10 cellular contexts compared by ENCODE assay signal in the genomic region with DNA sequence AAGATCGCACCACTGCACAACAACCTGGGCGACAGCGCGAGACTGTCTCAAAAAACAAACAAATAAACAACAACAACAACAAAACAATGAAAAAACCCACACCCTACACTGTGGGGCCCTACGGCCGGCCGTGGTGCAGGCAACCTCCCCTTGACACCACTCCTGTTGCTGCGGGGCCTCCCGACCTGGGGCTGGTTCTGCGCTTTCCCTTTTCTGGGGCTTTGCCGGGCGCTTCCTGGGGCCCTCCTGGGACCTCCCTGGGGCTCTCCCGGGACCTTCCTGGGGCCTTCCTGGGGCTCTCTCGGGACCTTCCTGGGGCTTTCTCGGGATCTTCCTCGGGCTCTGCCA. TPM values are rescaled to one million over a fixed set of nuclear protein-coding genes. Genes with fewer than 3 reads are reported as not detected.
A peak's percentile ranks its signal among the peaks of the same experiment; 100 is the strongest.
DNase-seq lines count a peak whose midpoint lies in the region; ATAC-seq and TF ChIP-seq lines count a peak whose summit lies in the region.
"Had no signal": no experiment of that assay in that cellular context is flagged by ENCODE, and none has a peak within 500 bp of the region (broad histone marks: within the 10 kb centered on the region; RNA-seq: fewer than 3 reads in every experiment).

No MANE protein-coding gene starts in this region.

- no peaks in the 10 kb centered on the region for H3K9me3 Mint-ChIP-seq in activated T-helper 2 cell treated with anti-CD3 and anti-CD28 coated beads, Interferon-gamma antibody, Interleukin-2, Interleukin-4, amounts not matched to agents 10 μg/mL and 5 μg/mL and 100 μg/mL, durations not matched to agents 14 hours and 24 hours and 36 hours
- H3K9me3 Mint-ChIP-seq: naive thymus-derived CD8-positive, alpha-beta T cell had no signal

- no peaks in the 10 kb centered on the region for H3F3A ChIP-seq in Loucy (ENCODE audit: low read depth)

- intact Hi-C loops in activated T-helper 2 cell treated with anti-CD3 and anti-CD28 coated beads, Interferon-gamma antibody, Interleukin-2, Interleukin-4, amounts not matched to agents 10 μg/mL and 5 μg/mL and 100 μg/mL, durations not matched to agents 14 hours and 24 hours and 36 hours (cut with micrococcal nuclease), result loop anchor here (1.0 kb wide), 2 partner anchors 139 to 341 kb away; partner anchors contain the start of gene PAXIP1

- no peaks in the 10 kb centered on the region for H3K27me3 ChIP-seq in Loucy (ENCODE audit: insufficient read depth, low read length, poor library complexity, severe bottlenecking)
- H3K27me3 ChIP-seq: vagina had no signal

- H3K9ac ChIP-seq in Loucy (ENCODE audit: low read depth, low read length, poor library complexity, severe bottlenecking), result peak overlapping the region; percentile 84

- no peak overlapping the region for H2AFZ ChIP-seq in Loucy (ENCODE audit: low read length)

- no peaks in the 10 kb centered on the region for H3K36me3 Mint-ChIP-seq in activated T-helper 2 cell treated with anti-CD3 and anti-CD28 coated beads, Interferon-gamma antibody, Interleukin-2, Interleukin-4, amounts not matched to agents 10 μg/mL and 5 μg/mL and 100 μg/mL, durations not matched to agents 14 hours and 24 hours and 36 hours (ENCODE audit: low read depth)
- H3K36me3 Mint-ChIP-seq: naive thymus-derived CD8-positive, alpha-beta T cell had no signal

- no peaks in the 10 kb centered on the region for H3K9me2 ChIP-seq in Loucy (replicated peaks; ENCODE audit: low read depth, low read length)

- no peak overlapping the region for H3K27ac Mint-ChIP-seq in activated T-helper 2 cell treated with anti-CD3 and anti-CD28 coated beads, Interferon-gamma antibody, Interleukin-2, Interleukin-4, amounts not matched to agents 10 μg/mL and 5 μg/mL and 100 μg/mL, durations not matched to agents 14 hours and 24 hours and 36 hours

- TF ChIP-seq CTCF in Loucy (conservative IDR thresholded peaks at IDR 0.05; ENCODE audit: low read length), result no peak

- peaks cover 19% of the 10 kb centered on the region for H3K27me3 Mint-ChIP-seq in activated T-helper 2 cell treated with anti-CD3 and anti-CD28 coated beads, Interferon-gamma antibody, Interleukin-2, Interleukin-4, amounts not matched to agents 10 μg/mL and 5 μg/mL and 100 μg/mL, durations not matched to agents 14 hours and 24 hours and 36 hours (ENCODE audit: low read depth)

- no peaks in the 10 kb centered on the region for H3K9me3 ChIP-seq in Loucy (ENCODE audit: insufficient read depth, low read depth, low read length)
- H3K9me3 ChIP-seq in mesodermal cell (ENCODE audit: control insufficient read depth, low read length), result no peaks in the 10 kb centered on the region
- H3K9me3 ChIP-seq: vagina had no signal

- H3K4me3 Mint-ChIP-seq in activated T-helper 2 cell treated with anti-CD3 and anti-CD28 coated beads, Interferon-gamma antibody, Interleukin-2, Interleukin-4, amounts not matched to agents 10 μg/mL and 5 μg/mL and 100 μg/mL, durations not matched to agents 14 hours and 24 hours and 36 hours (ENCODE audit: low read depth), result no peak overlapping the region

- no peak overlapping the region for H3K27ac ChIP-seq in mesodermal cell (ENCODE audit: low read depth, low read length, severe bottlenecking)
- H3K27ac ChIP-seq: vagina had no signal

- DNase-seq in dermis blood vessel endothelial cell, result no peak
- no peak for DNase-seq in HuH-7.5 (ENCODE audit: low spot score)
- DNase-seq in NCI-H1048 (lab: John Stamatoyannopoulos, UW), result no peak
- no peak for DNase-seq in activated T-helper 2 cell treated with anti-CD3 and anti-CD28 coated beads, Interferon-gamma antibody, Interleukin-2, Interleukin-4, amounts not matched to agents 10 μg/mL and 5 μg/mL and 100 μg/mL, durations not matched to agents 14 hours and 24 hours and 36 hours (ENCODE audit: low spot score)

- peak overlapping the region; percentile 67 for H3K4me2 ChIP-seq in Loucy (ENCODE audit: low read depth, low read length, poor library complexity, severe bottlenecking)

- peak overlapping the region; percentile 72 for H3K4me3 ChIP-seq in Loucy (ENCODE audit: low read length, poor library complexity, severe bottlenecking)
- peak overlapping the region; percentile 35 for H3K4me3 ChIP-seq in mesodermal cell (ENCODE audit: extremely low read depth, insufficient read depth, low read length, poor library complexity, severe bottlenecking)

- no peaks in the 10 kb centered on the region for H4K20me1 ChIP-seq in Loucy (ENCODE audit: insufficient read depth, low read length, poor library complexity, severe bottlenecking)

- H3K4me1 Mint-ChIP-seq in activated T-helper 2 cell treated with anti-CD3 and anti-CD28 coated beads, Interferon-gamma antibody, Interleukin-2, Interleukin-4, amounts not matched to agents 10 μg/mL and 5 μg/mL and 100 μg/mL, durations not matched to agents 14 hours and 24 hours and 36 hours (ENCODE audit: low read depth), result peaks cover 12% of the 10 kb centered on the region

- H3K4me1 ChIP-seq in Loucy (ENCODE audit: insufficient read depth, low read length, poor library complexity, severe bottlenecking) (peaks cover 14% of the 10 kb centered on the region), mesodermal cell (ENCODE audit: control insufficient read depth, insufficient read depth, low read length, poor library complexity, severe bottlenecking) (no peaks in the 10 kb centered on the region)

- no peaks in the 10 kb centered on the region for H3K79me2 ChIP-seq in Loucy (ENCODE audit: insufficient read depth, low read length)

- ATAC-seq in GM18520 (IDR thresholded peaks at IDR 0.05; ENCODE audit: unreplicated experiment) (peak; percentile 16), GM21825 (IDR thresholded peaks at IDR 0.05; ENCODE audit: unreplicated experiment) (peak; percentile 42)

- 55 to 66% methylated on average over 12 to 16 of the region's 16 CpGs for WGBS in mesodermal cell (ENCODE audit: insufficient coverage in 2 of 2), 2 experiments

- no peaks in the 10 kb centered on the region for H3K36me3 ChIP-seq in Loucy (ENCODE audit: insufficient read depth, low read length)
- H3K36me3 ChIP-seq in mesodermal cell (ENCODE audit: control insufficient read depth, insufficient read depth, low read length), result no peaks in the 10 kb centered on the region
- H3K36me3 ChIP-seq: vagina had no signal

RNA-seq across cellular contexts. Expression of gene INSIG1, which starts 46.6 kb away (rescaled TPM):
- 95.2 TPM for polyA plus RNA-seq in mesodermal cell (2013, experiment 1 of 2)
- polyA plus RNA-seq in mesodermal cell (2013, experiment 2 of 2), result 91.5 TPM
- 93.9 and 140 TPM in 2 replicates for total RNA-seq in dermis blood vessel endothelial cell
- total RNA-seq in activated T-helper 2 cell treated with anti-CD3 and anti-CD28 coated beads, Interferon-gamma antibody, Interleukin-2, Interleukin-4, amounts not matched to agents 10 μg/mL and 5 μg/mL and 100 μg/mL, durations not matched to agents 14 hours and 24 hours and 36 hours, result 197 and 198 TPM in 2 replicates
